Comparison of ENCODE assay signal across 12 cellular contexts in the genomic region with DNA sequence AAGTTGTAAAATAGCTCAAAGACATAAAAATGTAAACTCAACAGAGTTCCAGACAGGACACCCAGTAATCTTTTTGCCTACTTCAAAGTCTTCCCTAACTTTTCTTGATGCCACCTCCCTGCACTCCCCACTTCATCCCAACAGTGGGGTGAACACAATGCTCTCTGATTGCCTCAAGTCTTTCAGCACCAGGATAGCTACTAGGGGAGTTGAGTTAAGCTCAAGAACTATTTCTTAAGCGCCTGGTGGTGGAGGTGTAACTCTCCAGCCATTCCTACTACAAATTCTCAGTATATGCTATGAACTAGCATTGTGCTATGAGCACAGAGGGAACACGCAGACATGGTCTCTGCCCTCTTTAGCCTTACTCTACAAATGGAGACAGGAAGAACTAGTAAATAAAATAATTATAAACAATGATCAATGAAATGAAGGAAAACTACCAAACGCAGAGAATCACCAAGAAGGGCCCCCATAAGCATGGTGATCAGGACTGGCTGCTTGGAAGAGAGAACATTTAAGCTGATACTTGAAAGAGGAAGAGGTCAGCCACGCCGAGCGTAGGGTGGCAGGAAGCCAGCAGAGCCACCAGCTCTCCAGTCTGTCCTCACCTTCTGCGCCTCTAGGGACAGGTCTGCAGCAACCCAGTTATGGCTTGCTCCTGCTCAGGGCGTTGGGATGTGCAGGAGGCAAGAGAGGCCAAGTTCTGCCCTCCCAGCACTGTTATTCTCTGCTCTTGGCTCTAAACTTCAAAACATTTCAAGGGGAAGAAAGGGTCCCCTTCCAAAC. TPM values are rescaled to one million over a fixed set of nuclear protein-coding genes. Genes with fewer than 3 reads are reported as not detected.
A peak's percentile ranks its signal among the peaks of the same experiment; 100 is the strongest.
DNase-seq lines count a peak whose midpoint lies in the region; ATAC-seq and TF ChIP-seq lines count a peak whose summit lies in the region.
"Had no signal": no experiment of that assay in that cellular context is flagged by ENCODE, and none has a peak within 500 bp of the region (broad histone marks: within the 10 kb centered on the region; RNA-seq: fewer than 3 reads in every experiment).

No MANE protein-coding gene starts in this region.

- intact Hi-C loops in MCF 10A (cut with micrococcal nuclease) (no loop called here), natural killer cell (cut with micrococcal nuclease) (no loop called here)

- TF ChIP-seq CTCF in GM13976 (IDR thresholded peaks at IDR 0.05; ENCODE audit: borderline replicate concordance, control extremely low read depth, extremely low read depth, insufficient read depth, missing control alignments): no peak
- peak; percentile 40 for TF ChIP-seq CTCF in endodermal cell (conservative IDR thresholded peaks at IDR 0.05)
- TF ChIP-seq CTCF in MCF 10A (IDR thresholded peaks at IDR 0.05; ENCODE audit: unreplicated experiment): no peak
- no peak for TF ChIP-seq CTCF in natural killer cell (IDR thresholded peaks at IDR 0.05)

- in situ Hi-C loops in GM13976 (cut with MboI; ENCODE audit: low sequenced_read_pairs, unreplicated experiment): no loop called here

- peak; percentile 43 for ATAC-seq in GM21526 (IDR thresholded peaks at IDR 0.05; ENCODE audit: low FRiP score, unreplicated experiment)
- ATAC-seq in HG03280 (IDR thresholded peaks at IDR 0.05; ENCODE audit: unreplicated experiment): no peak
- no peak for ATAC-seq in activated T-helper 17 cell treated with anti-CD3 and anti-CD28 coated beads, Interleukin-2, amount 50 U/mL, for 72 hours (replicated peaks)
- no peak for ATAC-seq in natural killer cell

- WGBS in endodermal cell (ENCODE audit: insufficient coverage in 1 of 2, insufficient read length in 1 of 2), 2 experiments: 92 to 96% methylated on average over 6 to 7 of the region's 8 CpGs

- H3K4me1 Mint-ChIP-seq in endodermal cell: peaks cover 11% of the 10 kb centered on the region
- H3K4me1 Mint-ChIP-seq in activated T-helper 17 cell treated with anti-CD3 and anti-CD28 coated beads, Interleukin-2, amount 50 U/mL, for 72 hours: peaks cover 6% of the 10 kb centered on the region
- peaks cover 5% of the 10 kb centered on the region for H3K4me1 Mint-ChIP-seq in MCF 10A (ENCODE audit: insufficient read depth, unreplicated experiment)
- H3K4me1 Mint-ChIP-seq in natural killer cell: no peaks in the 10 kb centered on the region

- no peaks in the 10 kb centered on the region for H3K27me3 Mint-ChIP-seq in endodermal cell (ENCODE audit: insufficient read depth)
- peaks cover 21% of the 10 kb centered on the region for H3K27me3 Mint-ChIP-seq in activated T-helper 17 cell treated with anti-CD3 and anti-CD28 coated beads, Interleukin-2, amount 50 U/mL, for 72 hours
- H3K27me3 Mint-ChIP-seq in MCF 10A (ENCODE audit: insufficient read depth, unreplicated experiment): no peaks in the 10 kb centered on the region
- peaks cover 28 to 30% of the 10 kb centered on the region in 2 donors for H3K27me3 Mint-ChIP-seq in natural killer cell (ENCODE audit: low read depth in 2 of 2)

- H3K9me3 ChIP-seq in endodermal cell (ENCODE audit: control insufficient read depth, low read length): no peaks in the 10 kb centered on the region

- POLR2A ChIA-PET in MCF 10A (lab: Yijun Ruan, JAX): interaction anchor here (1.1 to 1.6 kb wide), 2 partner anchors 17 to 27 kb away, joined by 3 to 5 read pairs; a partner anchor contains a TSS

- H3K4me3 ChIP-seq in endodermal cell (ENCODE audit: low read length): no peak overlapping the region

- H3K27ac Mint-ChIP-seq in endodermal cell: no peak overlapping the region
- no peak overlapping the region for H3K27ac Mint-ChIP-seq in activated T-helper 17 cell treated with anti-CD3 and anti-CD28 coated beads, Interleukin-2, amount 50 U/mL, for 72 hours
- H3K27ac Mint-ChIP-seq in MCF 10A (ENCODE audit: low read depth, unreplicated experiment): no peak overlapping the region
- no peak overlapping the region for H3K27ac Mint-ChIP-seq in natural killer cell
- H3K27ac Mint-ChIP-seq: activated T-helper 2 cell treated with anti-CD3 and anti-CD28 coated beads, Interferon-gamma antibody, Interleukin-2, Interleukin-4, amounts not matched to agents 10 μg/mL and 5 μg/mL and 100 μg/mL, durations not matched to agents 14 hours and 24 hours and 36 hours had no signal

- H3K27me3 ChIP-seq in endodermal cell (ENCODE audit: control insufficient read depth, insufficient read depth, low read length, poor library complexity, severe bottlenecking): no peaks in the 10 kb centered on the region

- H3K9me3 Mint-ChIP-seq in endodermal cell (no peaks in the 10 kb centered on the region), MCF 10A (ENCODE audit: unreplicated experiment) (no peaks in the 10 kb centered on the region), natural killer cell (no peaks in the 10 kb centered on the region)
- H3K9me3 Mint-ChIP-seq in activated T-helper 17 cell treated with anti-CD3 and anti-CD28 coated beads, Interleukin-2, amount 50 U/mL, for 72 hours: no peaks in the 10 kb centered on the region
- H3K9me3 Mint-ChIP-seq: activated T-helper 2 cell treated with anti-CD3 and anti-CD28 coated beads, Interferon-gamma antibody, Interleukin-2, Interleukin-4, amounts not matched to agents 10 μg/mL and 5 μg/mL and 100 μg/mL, durations not matched to agents 14 hours and 24 hours and 36 hours had no signal

- no peaks in the 10 kb centered on the region for H3K36me3 Mint-ChIP-seq in endodermal cell (ENCODE audit: low read depth)
- H3K36me3 Mint-ChIP-seq in activated T-helper 17 cell treated with anti-CD3 and anti-CD28 coated beads, Interleukin-2, amount 50 U/mL, for 72 hours (ENCODE audit: low read depth): no peaks in the 10 kb centered on the region
- H3K36me3 Mint-ChIP-seq in MCF 10A (ENCODE audit: insufficient read depth, unreplicated experiment): no peaks in the 10 kb centered on the region
- H3K36me3 Mint-ChIP-seq in natural killer cell: no peaks in the 10 kb centered on the region

- H3K27ac ChIP-seq in endodermal cell (ENCODE audit: low read depth, low read length): no peak overlapping the region

- no peak for TF ChIP-seq EP300 in Ishikawa (IDR thresholded peaks at IDR 0.05; ENCODE audit: borderline replicate concordance)

- TF ChIP-seq RAD21 in Ishikawa (IDR thresholded peaks at IDR 0.05; ENCODE audit: low read depth): no peak

- no peaks in the 10 kb centered on the region for H3K36me3 ChIP-seq in endodermal cell (ENCODE audit: control insufficient read depth, insufficient read depth, low read length)

- no peak overlapping the region for H3K9ac ChIP-seq in endodermal cell (ENCODE audit: extremely low read depth, low read length, poor library complexity, severe bottlenecking)

- no TSS peak for BruUV-seq in MCF 10A (replicated peaks; lab: Mats Ljungman, UMichigan)

- no peaks in the 10 kb centered on the region for H3K4me1 ChIP-seq in endodermal cell (ENCODE audit: control insufficient read depth, insufficient read depth, low read length)

- H3K4me3 Mint-ChIP-seq in endodermal cell (no peak overlapping the region), MCF 10A (ENCODE audit: unreplicated experiment) (no peak overlapping the region), natural killer cell (no peak overlapping the region)
- no peak overlapping the region for H3K4me3 Mint-ChIP-seq in activated T-helper 17 cell treated with anti-CD3 and anti-CD28 coated beads, Interleukin-2, amount 50 U/mL, for 72 hours

- DNase-seq in GM13976 (ENCODE audit: low spot score): peak; percentile 23
- no peak for DNase-seq in endodermal cell
- no peak for DNase-seq in MCF 10A (ENCODE audit: unreplicated experiment)
- DNase-seq in natural killer cell: no peak
- DNase-seq: dermis blood vessel endothelial cell, DMS79, T-helper 1 cell had no signal

- CTCF ChIA-PET in MCF 10A (lab: Yijun Ruan, JAX): no interaction called here

TF ChIP-seq in Ishikawa, 13 proteins besides CTCF, POLR2A, EP300 and RAD21:
- TF ChIP-seq FOXM1 (IDR thresholded peaks at IDR 0.05; ENCODE audit: borderline replicate concordance, low read depth): no peak
- no peak for TF ChIP-seq TAF1 (IDR thresholded peaks at IDR 0.05; ENCODE audit: low read depth)
- no peak for TF ChIP-seq YY1 (IDR thresholded peaks at IDR 0.05; ENCODE audit: low read depth)
- TF ChIP-seq, protein P1, sequence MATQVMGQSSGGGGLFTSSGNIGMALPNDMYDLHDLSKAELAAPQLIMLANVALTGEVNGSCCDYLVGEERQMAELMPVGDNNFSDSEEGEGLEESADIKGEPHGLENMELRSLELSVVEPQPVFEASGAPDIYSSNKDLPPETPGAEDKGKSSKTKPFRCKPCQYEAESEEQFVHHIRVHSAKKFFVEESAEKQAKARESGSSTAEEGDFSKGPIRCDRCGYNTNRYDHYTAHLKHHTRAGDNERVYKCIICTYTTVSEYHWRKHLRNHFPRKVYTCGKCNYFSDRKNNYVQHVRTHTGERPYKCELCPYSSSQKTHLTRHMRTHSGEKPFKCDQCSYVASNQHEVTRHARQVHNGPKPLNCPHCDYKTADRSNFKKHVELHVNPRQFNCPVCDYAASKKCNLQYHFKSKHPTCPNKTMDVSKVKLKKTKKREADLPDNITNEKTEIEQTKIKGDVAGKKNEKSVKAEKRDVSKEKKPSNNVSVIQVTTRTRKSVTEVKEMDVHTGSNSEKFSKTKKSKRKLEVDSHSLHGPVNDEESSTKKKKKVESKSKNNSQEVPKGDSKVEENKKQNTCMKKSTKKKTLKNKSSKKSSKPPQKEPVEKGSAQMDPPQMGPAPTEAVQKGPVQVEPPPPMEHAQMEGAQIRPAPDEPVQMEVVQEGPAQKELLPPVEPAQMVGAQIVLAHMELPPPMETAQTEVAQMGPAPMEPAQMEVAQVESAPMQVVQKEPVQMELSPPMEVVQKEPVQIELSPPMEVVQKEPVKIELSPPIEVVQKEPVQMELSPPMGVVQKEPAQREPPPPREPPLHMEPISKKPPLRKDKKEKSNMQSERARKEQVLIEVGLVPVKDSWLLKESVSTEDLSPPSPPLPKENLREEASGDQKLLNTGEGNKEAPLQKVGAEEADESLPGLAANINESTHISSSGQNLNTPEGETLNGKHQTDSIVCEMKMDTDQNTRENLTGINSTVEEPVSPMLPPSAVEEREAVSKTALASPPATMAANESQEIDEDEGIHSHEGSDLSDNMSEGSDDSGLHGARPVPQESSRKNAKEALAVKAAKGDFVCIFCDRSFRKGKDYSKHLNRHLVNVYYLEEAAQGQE (IDR thresholded peaks at IDR 0.05; ENCODE audit: low read depth): peak; percentile 72

RNA-seq across cellular contexts. Expression of a gene that starts 16.7 kb away (rescaled TPM):
- total RNA-seq in endodermal cell (10 to 100 TPM; 16.5 to 28.3 TPM), MCF 10A (2022) (19.3 and 25.1 TPM in 2 replicates), natural killer cell (10 to 100 TPM in 2 of 3 donors, 1 to 10 TPM in 1; 8.3 to 18.7 (median 12.9) TPM)
- 19.9 TPM for polyA plus RNA-seq in endodermal cell (2013, experiment 1 of 2)
- polyA plus RNA-seq in endodermal cell (2013, experiment 2 of 2): 27.4 TPM
- 10 to 100 TPM; 15.5 to 19.8 TPM for total RNA-seq in activated T-helper 17 cell treated with anti-CD3 and anti-CD28 coated beads, Interleukin-2, amount 50 U/mL, for 72 hours

RNA-seq across cellular contexts. Expression of a gene that starts 38.6 kb away (rescaled TPM):
- total RNA-seq in endodermal cell (1 to 10 TPM in 1 of 2 donors, under 1 TPM in 1; 0.60 to 2.6 TPM), MCF 10A (2022) (not detected in 2 replicates), natural killer cell (not detected)
- polyA plus RNA-seq in endodermal cell (2013, experiment 1 of 2): 63.2 TPM
- 66.2 TPM for polyA plus RNA-seq in endodermal cell (2013, experiment 2 of 2)
- not detected for total RNA-seq in activated T-helper 17 cell treated with anti-CD3 and anti-CD28 coated beads, Interleukin-2, amount 50 U/mL, for 72 hours
- total RNA-seq: activated T-helper 2 cell treated with anti-CD3 and anti-CD28 coated beads, Interferon-gamma antibody, Interleukin-2, Interleukin-4, amounts not matched to agents 10 μg/mL and 5 μg/mL and 100 μg/mL, durations not matched to agents 14 hours and 24 hours and 36 hours; dermis blood vessel endothelial cell had no signal
